In genomic region chr17:34601431-34601830, GRCh38 we compare ENCODE assay signal across 31 cellular contexts. TPM values are rescaled to one million over a fixed set of nuclear protein-coding genes. Genes with fewer than 3 reads are reported as not detected.
"Had no signal": no experiment of that assay in that cellular context is flagged by ENCODE, and none has a peak within 500 bp of the region (broad histone marks: within the 10 kb centered on the region; RNA-seq: fewer than 3 reads in every experiment).

No MANE protein-coding gene starts in this region.

- H3K9me3 ChIP-seq: heart left ventricle, left ventricle myocardium inferior, neutrophil, right lobe of liver, uterus had no signal

- H3K4me3 ChIP-seq: heart left ventricle, left ventricle myocardium inferior, lung, right lobe of liver, uterus had no signal

- DNase-seq: activated CD4-positive, alpha-beta memory T cell treated with anti-CD3 and anti-CD28 coated beads for 36 hours; activated CD4-positive, alpha-beta T cell treated with anti-CD3 and anti-CD28 coated beads for 48 hours; activated CD8-positive, alpha-beta memory T cell treated with anti-CD3 and anti-CD28 coated beads, Interleukin-2, amount 50 U/mL, for 4 hours; activated effector memory CD4-positive, alpha-beta T cell treated with anti-CD3 and anti-CD28 coated beads, Interleukin-2, amount 50 U/mL, for 16 hours; activated naive CD4-positive, alpha-beta T cell treated with anti-CD3 and anti-CD28 coated beads, Interleukin-2, amount 50 U/mL, for 16 hours; activated T-cell treated with anti-CD3 and anti-CD28 coated beads, Interleukin-2, amount 50 U/mL, for 1 hour; amygdala; caudate nucleus; endodermal cell; foreskin fibroblast; heart left ventricle; left ventricle myocardium inferior; mesendoderm; right lobe of liver; stimulated activated CD4-positive, alpha-beta T cell treated with anti-CD3 and anti-CD28 coated beads, Interleukin-2, amount 100 ng/mL, for 48 hours; stimulated activated naive CD4-positive, alpha-beta T cell treated with Interleukin-2 at 50 U/mL for 16 hours; T-helper 17 cell; T1000; uterus; WERI-Rb-1 had no signal

- ATAC-seq: activated CD4-positive, CD25-positive, alpha-beta regulatory T cell treated with anti-CD3 and anti-CD28 coated beads, Interleukin-2, amount 50 U/mL, for 24 hours; esophagus mucosa; heart left ventricle; natural killer cell treated with Interleukin-12 subunit alpha and Interleukin-12 subunit beta and Interleukin-15 and Interleukin-18, amount 100 ng/mL, for 72 hours; right lobe of liver; T-helper 17 cell had no signal

- H3K27ac Mint-ChIP-seq: activated CD4-positive, alpha-beta memory T cell treated with anti-CD3 and anti-CD28 coated beads for 36 hours; activated T-helper 1 cell treated with anti-CD3 and anti-CD28 coated beads, Interleukin-12 subunit alpha, Interleukin-12 subunit beta, Interleukin-2, Interleukin-4 antibody, amounts not matched to agents 30 ng/mL and 10 ng/mL and 1 ng/mL, durations not matched to agents 14 hours and 24 hours and 36 hours; dendritic cell treated with granulocyte-macrophage colony-stimulating factor and Interleukin-4, amounts not matched to agents 40 ng/mL and 50 ng/mL, for 4 days; endodermal cell; natural killer cell treated with Interleukin-12 subunit alpha and Interleukin-12 subunit beta and Interleukin-15 and Interleukin-18, amount 100 ng/mL, for 72 hours; T-helper 17 cell; type B pancreatic cell had no signal

- H3K36me3 ChIP-seq: heart left ventricle, left ventricle myocardium inferior, neutrophil, right lobe of liver, uterus, WERI-Rb-1 had no signal

- H3K4me3 Mint-ChIP-seq: activated CD4-positive, alpha-beta memory T cell treated with anti-CD3 and anti-CD28 coated beads for 36 hours; activated T-helper 1 cell treated with anti-CD3 and anti-CD28 coated beads, Interleukin-12 subunit alpha, Interleukin-12 subunit beta, Interleukin-2, Interleukin-4 antibody, amounts not matched to agents 30 ng/mL and 10 ng/mL and 1 ng/mL, durations not matched to agents 14 hours and 24 hours and 36 hours; dendritic cell treated with granulocyte-macrophage colony-stimulating factor and Interleukin-4, amounts not matched to agents 40 ng/mL and 50 ng/mL, for 4 days; endodermal cell; natural killer cell treated with Interleukin-12 subunit alpha and Interleukin-12 subunit beta and Interleukin-15 and Interleukin-18, amount 100 ng/mL, for 72 hours; T-helper 17 cell; type B pancreatic cell had no signal

- H3K9me3 Mint-ChIP-seq: activated CD4-positive, alpha-beta memory T cell treated with anti-CD3 and anti-CD28 coated beads for 36 hours; activated T-helper 1 cell treated with anti-CD3 and anti-CD28 coated beads, Interleukin-12 subunit alpha, Interleukin-12 subunit beta, Interleukin-2, Interleukin-4 antibody, amounts not matched to agents 30 ng/mL and 10 ng/mL and 1 ng/mL, durations not matched to agents 14 hours and 24 hours and 36 hours; dendritic cell treated with granulocyte-macrophage colony-stimulating factor and Interleukin-4, amounts not matched to agents 40 ng/mL and 50 ng/mL, for 4 days; endodermal cell; natural killer cell treated with Interleukin-12 subunit alpha and Interleukin-12 subunit beta and Interleukin-15 and Interleukin-18, amount 100 ng/mL, for 72 hours; type B pancreatic cell had no signal

- H3K4me1 ChIP-seq: heart left ventricle, left ventricle myocardium inferior, right lobe of liver, uterus had no signal

- H3K27ac ChIP-seq: heart left ventricle, left ventricle myocardium inferior, neutrophil, right lobe of liver, uterus, WERI-Rb-1 had no signal

- H3K27me3 ChIP-seq: right lobe of liver, uterus had no signal

- H3K36me3 Mint-ChIP-seq: activated CD4-positive, alpha-beta memory T cell treated with anti-CD3 and anti-CD28 coated beads for 36 hours; natural killer cell treated with Interleukin-12 subunit alpha and Interleukin-12 subunit beta and Interleukin-15 and Interleukin-18, amount 100 ng/mL, for 72 hours; type B pancreatic cell had no signal

RNA-seq across cellular contexts. Expression of gene TMEM132E, which starts 22.0 kb away (rescaled TPM):
- total RNA-seq: activated CD4-positive, alpha-beta memory T cell treated with anti-CD3 and anti-CD28 coated beads for 36 hours; activated T-helper 1 cell treated with anti-CD3 and anti-CD28 coated beads, Interleukin-12 subunit alpha, Interleukin-12 subunit beta, Interleukin-2, Interleukin-4 antibody, amounts not matched to agents 30 ng/mL and 10 ng/mL and 1 ng/mL, durations not matched to agents 14 hours and 24 hours and 36 hours; esophagus mucosa; mononuclear cell; myocyte; natural killer cell treated with Interleukin-12 subunit alpha and Interleukin-12 subunit beta and Interleukin-15 and Interleukin-18, amount 100 ng/mL, for 72 hours; osteocyte; T-helper 17 cell had no signal
